ENCODE assay signal across 8 cellular contexts in the genomic region with DNA sequence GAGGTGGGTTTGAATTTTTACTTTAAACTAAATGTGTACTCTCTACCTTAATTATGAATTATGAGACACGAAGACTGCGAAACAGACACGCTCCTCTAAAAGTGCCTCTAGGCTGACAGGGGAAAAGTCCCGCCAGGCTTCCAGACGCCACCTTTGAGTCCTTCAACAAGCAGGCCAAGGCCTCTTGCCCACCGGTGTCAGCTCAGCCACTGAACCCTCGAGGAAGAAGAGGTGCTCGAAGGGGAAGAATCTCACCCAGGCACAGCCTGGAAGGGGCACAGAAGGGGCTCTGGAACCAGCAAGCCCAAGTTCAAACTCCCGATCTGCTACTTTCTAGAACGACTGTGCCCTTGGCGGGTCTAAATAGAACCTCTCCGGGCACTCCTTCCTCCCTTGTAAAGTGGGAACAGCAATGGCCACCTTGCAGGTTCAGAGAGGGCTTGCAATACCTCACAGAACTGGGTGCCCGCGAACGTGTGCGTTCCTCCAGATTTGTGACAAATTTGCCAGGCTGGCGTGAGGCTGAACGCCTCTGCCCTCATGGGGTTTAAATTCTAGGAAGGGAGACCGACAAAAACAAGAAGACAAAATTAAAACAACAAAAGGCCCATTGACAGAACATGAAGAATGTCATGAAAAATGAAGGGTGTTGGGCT.
DNase-seq lines count a peak whose midpoint lies in the region; FAIRE-seq lines count a peak whose summit lies in the region.

No MANE protein-coding gene starts in this region.

- H3K27ac ChIP-seq in small intestine (ENCODE audit: low read depth in 1 of 2, low read length in 1 of 2): peak overlapping the region; percentile 85 to 91

- peaks cover 39% of the 10 kb centered on the region for H3K4me1 Mint-ChIP-seq in activated CD4-positive, alpha-beta memory T cell treated with anti-CD3 and anti-CD28 coated beads, Interleukin-2, amount 10 ng/mL, durations not matched to agents 7 days and 5 days

- H3K4me3 ChIP-seq in HAP-1 (peak overlapping the region; percentile 41), iPS-11a (ENCODE audit: low read depth, low read length) (peak overlapping the region; percentile 17), small intestine (ENCODE audit: low read depth in 1 of 2, low read length in 2 of 2) (peak overlapping the region in 1 of 2 donors; percentile 79)

- no peaks in the 10 kb centered on the region for H3K36me3 Mint-ChIP-seq in activated CD4-positive, alpha-beta memory T cell treated with anti-CD3 and anti-CD28 coated beads, Interleukin-2, amount 10 ng/mL, durations not matched to agents 7 days and 5 days (ENCODE audit: low read depth)

- peak overlapping the region; percentile 71 for H3K4me3 Mint-ChIP-seq in activated CD4-positive, alpha-beta memory T cell treated with anti-CD3 and anti-CD28 coated beads, Interleukin-2, amount 10 ng/mL, durations not matched to agents 7 days and 5 days

- DNase-seq in HAP-1 (ENCODE audit: low spot score in 2 of 2) (no peak), small intestine (no peak), AG08396 (ENCODE audit: low spot score) (no peak), pons (ENCODE audit: low spot score) (no peak), occipital lobe (lab: John Stamatoyannopoulos, UW) (no peak), NCI-H774 (lab: John Stamatoyannopoulos, UW) (no peak)
- no peak for DNase-seq in activated CD4-positive, alpha-beta memory T cell treated with anti-CD3 and anti-CD28 coated beads, Interleukin-2, amount 10 ng/mL, durations not matched to agents 7 days and 5 days

- H3K9me3 ChIP-seq in HAP-1: no peaks in the 10 kb centered on the region
- no peaks in the 10 kb centered on the region for H3K9me3 ChIP-seq in small intestine (ENCODE audit: control insufficient read depth, low read depth)

- 75 to 79% (median 77%) methylated on average over 19 of the region's 19 CpGs for WGBS in small intestine, 3 donors

- no peaks in the 10 kb centered on the region for H3K27me3 Mint-ChIP-seq in activated CD4-positive, alpha-beta memory T cell treated with anti-CD3 and anti-CD28 coated beads, Interleukin-2, amount 10 ng/mL, durations not matched to agents 7 days and 5 days

- H3K9me3 Mint-ChIP-seq in activated CD4-positive, alpha-beta memory T cell treated with anti-CD3 and anti-CD28 coated beads, Interleukin-2, amount 10 ng/mL, durations not matched to agents 7 days and 5 days: no peaks in the 10 kb centered on the region

- in situ Hi-C loops in HAP-1 (cut with MboI; ENCODE audit: low sequenced_read_pairs): no loop called here

- H3K27me3 ChIP-seq in HAP-1 (ENCODE audit: low read depth) (no peaks in the 10 kb centered on the region), small intestine (ENCODE audit: control insufficient read depth in 2 of 2, insufficient read depth in 2 of 2, low read length in 2 of 2) (no peaks in the 10 kb centered on the region)

- POLR2A ChIA-PET in activated CD4-positive, alpha-beta memory T cell treated with anti-CD3 and anti-CD28 coated beads, Interleukin-2, amount 10 ng/mL, durations not matched to agents 7 days and 5 days (lab: Charles Lee): interaction anchor here (1.0 kb wide), 1 partner anchor 12 kb away, joined by 3 read pairs; no protein-coding TSS in a partner anchor

- CTCF ChIA-PET in activated CD4-positive, alpha-beta memory T cell treated with anti-CD3 and anti-CD28 coated beads, Interleukin-2, amount 10 ng/mL, durations not matched to agents 7 days and 5 days (lab: Charles Lee): no interaction called here

- H3K36me3 ChIP-seq in HAP-1 (replicated peaks) (no peaks in the 10 kb centered on the region), small intestine (ENCODE audit: control insufficient read depth in 2 of 2, insufficient read depth in 2 of 2, low read length in 2 of 2) (no peaks in the 10 kb centered on the region)

- FAIRE-seq in small intestine (lab: Jason Lieb, UNC): no peak

- no peak overlapping the region for H3K27ac Mint-ChIP-seq in activated CD4-positive, alpha-beta memory T cell treated with anti-CD3 and anti-CD28 coated beads, Interleukin-2, amount 10 ng/mL, durations not matched to agents 7 days and 5 days

- H3K4me1 ChIP-seq in HAP-1 (peaks cover 4% of the 10 kb centered on the region), small intestine (ENCODE audit: control insufficient read depth in 2 of 2, insufficient read depth in 1 of 2, low read depth in 1 of 2, low read length in 1 of 2) (peaks cover 2 to 4% of the 10 kb centered on the region in 2 donors)
